7 cellular contexts compared by ENCODE assay signal in the genomic region with DNA sequence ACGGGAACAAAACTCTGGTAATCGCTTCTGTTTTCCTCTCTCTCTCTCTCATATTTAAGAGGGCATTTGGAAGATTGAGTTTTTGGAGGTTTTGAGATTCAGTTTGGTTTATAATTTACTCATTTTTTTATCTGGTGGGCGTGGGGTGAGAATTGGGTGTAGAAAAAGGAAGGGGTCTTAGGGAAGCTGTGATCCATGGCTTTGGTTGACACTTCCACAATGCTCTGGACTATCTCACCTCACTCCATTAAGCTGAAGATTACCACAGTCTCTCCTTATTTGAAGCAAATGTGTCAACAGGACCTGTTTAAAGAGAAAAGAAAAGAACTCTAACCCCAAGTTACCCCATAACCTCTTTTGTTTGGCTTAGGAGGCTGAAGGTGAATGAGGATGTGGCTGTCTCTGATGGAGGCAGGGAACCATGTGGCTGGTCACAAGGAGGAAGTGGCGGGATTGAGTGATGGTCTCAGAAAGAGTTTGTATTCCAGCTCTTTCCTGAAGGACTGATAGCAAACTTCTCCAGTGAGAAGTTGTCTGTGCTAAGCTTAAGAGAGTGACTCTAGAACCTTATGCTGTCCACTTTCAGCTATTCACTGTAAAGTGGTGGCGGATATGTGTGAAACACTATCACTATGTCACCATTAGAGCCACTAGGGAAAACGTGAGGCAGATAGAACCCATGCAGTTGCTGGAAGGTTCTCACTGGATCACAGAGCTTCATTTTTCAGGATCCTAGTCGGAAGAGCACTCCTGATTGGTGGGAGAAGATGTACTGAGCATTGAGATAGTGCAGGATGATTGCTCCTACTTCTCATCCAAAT. TPM values are rescaled to one million over a fixed set of nuclear protein-coding genes. Genes with fewer than 3 reads are reported as not detected.
DNase-seq lines count a peak whose midpoint lies in the region; ATAC-seq and TF ChIP-seq lines count a peak whose summit lies in the region.

No MANE protein-coding gene starts in this region.

- DNase-seq in GM13977 (ENCODE audit: low spot score) (peak; percentile 38), AML-193 (lab: John Stamatoyannopoulos, UW) (no peak), 8988T (no peak)
- DNase-seq in stimulated activated naive B cell treated with anti-CD40 and anti-IgM and Interleukin-4, amounts not matched to agents 10 μg/mL and 1 μg/mL and 100 μg/mL, for 72 hours, result no peak

- H3K27me3 ChIP-seq in iPS-20b (ENCODE audit: insufficient read depth, low read length), result peaks cover 48% of the 10 kb centered on the region

- H3K27me3 Mint-ChIP-seq in IgD-negative memory B cell, result peaks cover 19% of the 10 kb centered on the region
- H3K27me3 Mint-ChIP-seq in activated T-helper 17 cell treated with anti-CD3 and anti-CD28 coated beads, Interleukin-2, amount 50 U/mL, for 72 hours, result peaks cover 41% of the 10 kb centered on the region
- H3K27me3 Mint-ChIP-seq in stimulated activated naive B cell treated with anti-CD40 and anti-IgM and Interleukin-4, amounts not matched to agents 10 μg/mL and 1 μg/mL and 100 μg/mL, for 72 hours, result peaks cover 32 to 40% of the 10 kb centered on the region in 2 donors

- in situ Hi-C loops in GM13977 (cut with MboI; ENCODE audit: low pct_unique_long_range_greater_than_20kb, low sequenced_read_pairs, unreplicated experiment), result no loop called here

- H3K9me3 ChIP-seq in iPS-20b (ENCODE audit: insufficient read depth, low read depth, low read length), result no peaks in the 10 kb centered on the region

- peak overlapping the region; percentile 85 to 94 (median 92) for H3K4me3 Mint-ChIP-seq in IgD-negative memory B cell
- H3K4me3 Mint-ChIP-seq in activated T-helper 17 cell treated with anti-CD3 and anti-CD28 coated beads, Interleukin-2, amount 50 U/mL, for 72 hours, result peak overlapping the region; percentile 48
- peak overlapping the region; percentile 63 to 72 for H3K4me3 Mint-ChIP-seq in stimulated activated naive B cell treated with anti-CD40 and anti-IgM and Interleukin-4, amounts not matched to agents 10 μg/mL and 1 μg/mL and 100 μg/mL, for 72 hours

- peak overlapping the region; percentile 32 to 87 (median 53) for H3K27ac Mint-ChIP-seq in IgD-negative memory B cell
- H3K27ac Mint-ChIP-seq in activated T-helper 17 cell treated with anti-CD3 and anti-CD28 coated beads, Interleukin-2, amount 50 U/mL, for 72 hours, result no peak overlapping the region
- H3K27ac Mint-ChIP-seq in stimulated activated naive B cell treated with anti-CD40 and anti-IgM and Interleukin-4, amounts not matched to agents 10 μg/mL and 1 μg/mL and 100 μg/mL, for 72 hours, result peak overlapping the region; percentile 75

- H3K9ac ChIP-seq in iPS-20b (ENCODE audit: low read depth, low read length), result no peak overlapping the region

- H3K36me3 Mint-ChIP-seq in IgD-negative memory B cell, result no peaks in the 10 kb centered on the region
- H3K36me3 Mint-ChIP-seq in activated T-helper 17 cell treated with anti-CD3 and anti-CD28 coated beads, Interleukin-2, amount 50 U/mL, for 72 hours (ENCODE audit: low read depth), result no peaks in the 10 kb centered on the region
- no peaks in the 10 kb centered on the region for H3K36me3 Mint-ChIP-seq in stimulated activated naive B cell treated with anti-CD40 and anti-IgM and Interleukin-4, amounts not matched to agents 10 μg/mL and 1 μg/mL and 100 μg/mL, for 72 hours

- H3K27ac ChIP-seq in iPS-20b (ENCODE audit: low read length), result no peak overlapping the region

- peaks cover 0 to 5% (median 4%) of the 10 kb centered on the region in 3 donors for H3K9me3 Mint-ChIP-seq in IgD-negative memory B cell
- H3K9me3 Mint-ChIP-seq in activated T-helper 17 cell treated with anti-CD3 and anti-CD28 coated beads, Interleukin-2, amount 50 U/mL, for 72 hours, result no peaks in the 10 kb centered on the region
- peaks cover 0 to 3% of the 10 kb centered on the region in 2 donors for H3K9me3 Mint-ChIP-seq in stimulated activated naive B cell treated with anti-CD40 and anti-IgM and Interleukin-4, amounts not matched to agents 10 μg/mL and 1 μg/mL and 100 μg/mL, for 72 hours

- H3K36me3 ChIP-seq in iPS-20b (ENCODE audit: insufficient read depth, low read depth, low read length), result no peaks in the 10 kb centered on the region

- ATAC-seq in activated T-helper 17 cell treated with anti-CD3 and anti-CD28 coated beads, Interleukin-2, amount 50 U/mL, for 72 hours (replicated peaks), result no peak
- ATAC-seq in stimulated activated naive B cell treated with anti-CD40 and anti-IgM and Interleukin-4, amounts not matched to agents 10 μg/mL and 1 μg/mL and 100 μg/mL, for 72 hours (replicated peaks), result no peak

- H3K4me3 ChIP-seq in iPS-20b (ENCODE audit: low read length), result peak overlapping the region; percentile 76

- no peak for TF ChIP-seq CTCF in GM13977 (IDR thresholded peaks at IDR 0.05; ENCODE audit: extremely low read depth, insufficient read depth, missing control alignments)

- peaks cover 17 to 18% (median 18%) of the 10 kb centered on the region in 3 donors for H3K4me1 Mint-ChIP-seq in IgD-negative memory B cell
- no peaks in the 10 kb centered on the region for H3K4me1 Mint-ChIP-seq in activated T-helper 17 cell treated with anti-CD3 and anti-CD28 coated beads, Interleukin-2, amount 50 U/mL, for 72 hours
- peaks cover 14 to 27% of the 10 kb centered on the region in 2 donors for H3K4me1 Mint-ChIP-seq in stimulated activated naive B cell treated with anti-CD40 and anti-IgM and Interleukin-4, amounts not matched to agents 10 μg/mL and 1 μg/mL and 100 μg/mL, for 72 hours

- H3K4me1 ChIP-seq in iPS-20b (ENCODE audit: insufficient read depth, low read length), result no peaks in the 10 kb centered on the region; the same call in 1 of the 2 replicates

RNA-seq across cellular contexts. Expression of a gene that starts 0.9 kb away (rescaled TPM):
- 4.5 TPM for polyA plus RNA-seq in IgD-negative memory B cell
- not detected for total RNA-seq in activated T-helper 17 cell treated with anti-CD3 and anti-CD28 coated beads, Interleukin-2, amount 50 U/mL, for 72 hours
